ENCODE assay signal across 8 cellular contexts in the genomic region with DNA sequence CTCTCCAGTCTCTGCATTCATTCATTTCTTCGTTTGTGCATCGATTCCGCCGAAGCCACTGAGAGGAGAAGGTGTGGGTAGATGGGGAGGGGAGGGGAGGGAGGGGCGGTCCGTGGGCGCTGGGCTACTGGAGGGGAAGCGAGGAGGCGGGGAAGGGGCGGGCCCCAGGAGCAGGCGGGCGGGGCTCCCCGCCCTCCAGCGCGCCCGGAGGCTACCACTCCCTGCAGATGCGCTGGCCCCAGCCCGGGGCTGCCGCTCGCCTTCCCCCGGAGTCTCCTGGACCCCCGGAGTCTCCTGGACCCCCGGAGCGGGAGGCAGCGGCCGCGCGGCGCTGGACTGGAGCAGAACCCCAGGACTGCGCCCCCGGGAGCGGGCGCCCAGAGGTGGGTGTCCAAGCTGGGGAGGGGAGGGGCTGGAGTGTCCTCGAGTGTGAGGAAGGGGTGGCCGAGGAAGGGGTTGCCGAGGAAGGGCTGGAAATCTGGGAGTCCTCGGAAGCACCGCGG.
A peak's percentile ranks its signal among the peaks of the same experiment; 100 is the strongest.
DNase-seq lines count a peak whose midpoint lies in the region; ATAC-seq and TF ChIP-seq lines count a peak whose summit lies in the region.

No MANE protein-coding gene starts in this region.

- peak overlapping the region; percentile 79 to 82 for H3K27ac ChIP-seq in right atrium auricular region

- H3K4me3 Mint-ChIP-seq in activated naive CD8-positive, alpha-beta T cell treated with anti-CD3 and anti-CD28 coated beads, Interleukin-2, amount 50 U/mL, for 24 hours: peak overlapping the region; percentile 85

- no peaks in the 10 kb centered on the region for H3K36me3 ChIP-seq in right atrium auricular region

- no peaks in the 10 kb centered on the region for H3K9me3 ChIP-seq in right atrium auricular region

- TF ChIP-seq CTCF in right atrium auricular region (IDR thresholded peaks at IDR 0.05): no peak

- peaks cover 34% of the 10 kb centered on the region for H3K27me3 Mint-ChIP-seq in activated naive CD8-positive, alpha-beta T cell treated with anti-CD3 and anti-CD28 coated beads, Interleukin-2, amount 50 U/mL, for 24 hours

- no peaks in the 10 kb centered on the region for H3K27me3 ChIP-seq in right atrium auricular region

- no peaks in the 10 kb centered on the region for H3K9me3 Mint-ChIP-seq in activated naive CD8-positive, alpha-beta T cell treated with anti-CD3 and anti-CD28 coated beads, Interleukin-2, amount 50 U/mL, for 24 hours

- peak overlapping the region; percentile 65 to 82 for H3K4me3 ChIP-seq in right atrium auricular region

- H3K4me1 ChIP-seq in right atrium auricular region: peaks cover 0 to 41% of the 10 kb centered on the region in 2 donors

- H3K27ac Mint-ChIP-seq in activated naive CD8-positive, alpha-beta T cell treated with anti-CD3 and anti-CD28 coated beads, Interleukin-2, amount 50 U/mL, for 24 hours: peak overlapping the region; percentile 77

- DNase-seq in EH (ENCODE audit: low read depth): peak; percentile 85
- peak; percentile 69 to 78 for DNase-seq in Kasumi-1 (lab: John Stamatoyannopoulos, UW)
- DNase-seq in SW480 (ENCODE audit: low spot score): peak; percentile 67
- peak; percentile 80 for DNase-seq in activated naive CD8-positive, alpha-beta T cell treated with anti-CD3 and anti-CD28 coated beads, Interleukin-2, amount 50 U/mL, for 24 hours
- DNase-seq in right atrium auricular region (ENCODE audit: low spot score): peak; percentile 69
- peak; percentile 44 for DNase-seq in renal cortical epithelial cell (ENCODE audit: low read depth)
- no peak for DNase-seq in inferior parietal cortex (ENCODE audit: extremely low spot score)

- peaks cover 34% of the 10 kb centered on the region for H3K4me1 Mint-ChIP-seq in activated naive CD8-positive, alpha-beta T cell treated with anti-CD3 and anti-CD28 coated beads, Interleukin-2, amount 50 U/mL, for 24 hours

- peaks cover 2% of the 10 kb centered on the region for H3K36me3 Mint-ChIP-seq in activated naive CD8-positive, alpha-beta T cell treated with anti-CD3 and anti-CD28 coated beads, Interleukin-2, amount 50 U/mL, for 24 hours (ENCODE audit: low read depth)

- peak; percentile 77 for ATAC-seq in GM21723 (IDR thresholded peaks at IDR 0.05; ENCODE audit: unreplicated experiment)
- peak; percentile 86 for ATAC-seq in activated naive CD8-positive, alpha-beta T cell treated with anti-CD3 and anti-CD28 coated beads, Interleukin-2, amount 50 U/mL, for 24 hours
